In genomic region chr5:74034738-74035137, GRCh38 we compare ENCODE assay signal across 11 cellular contexts.
A peak's percentile ranks its signal among the peaks of the same experiment; 100 is the strongest.
DNase-seq lines count a peak whose midpoint lies in the region; ATAC-seq and TF ChIP-seq lines count a peak whose summit lies in the region.
"Had no signal": no experiment of that assay in that cellular context is flagged by ENCODE, and none has a peak within 500 bp of the region (broad histone marks: within the 10 kb centered on the region; RNA-seq: fewer than 3 reads in every experiment).

No MANE protein-coding gene starts in this region.

- peak; percentile 96 for DNase-seq in ELR (ENCODE audit: low read depth)
- peak; percentile 89 for DNase-seq in NCI-H748 (lab: John Stamatoyannopoulos, UW; ENCODE audit: unreplicated experiment)
- DNase-seq in caudate nucleus (lab: John Stamatoyannopoulos, UW), result peak in 28 of 61 donors; percentile 3 to 68 (median 25)
- DNase-seq in occipital lobe (lab: John Stamatoyannopoulos, UW), result peak; percentile 73
- no peak for DNase-seq in OCI-LY7 (ENCODE audit: low spot score)
- DNase-seq in GM10248 (ENCODE audit: extremely low spot score), result no peak
- DNase-seq in stimulated activated CD4-positive, alpha-beta T cell treated with anti-CD3 and anti-CD28 coated beads, Interleukin-4, amount 100 ng/mL, for 4 hours, result no peak
- DNase-seq: activated T-cell treated with anti-CD3 and anti-CD28 coated beads, Interleukin-2, amount 50 U/mL, for 1 hour; naive thymus-derived CD4-positive, alpha-beta T cell; stimulated activated CD4-positive, alpha-beta T cell treated with anti-CD3 and anti-CD28 coated beads, Interleukin-1b, Interleukin-23, amount 100 ng/mL, for 48 hours had no signal

- H3K4me1 ChIP-seq in OCI-LY7 (ENCODE audit: insufficient read depth, low read length, poor library complexity, severe bottlenecking), result no peaks in the 10 kb centered on the region

- no peak overlapping the region for H3K4me2 ChIP-seq in OCI-LY7 (ENCODE audit: low read length)

- H3K27ac ChIP-seq in caudate nucleus (ENCODE audit: low read depth, low read length) (peak overlapping the region; percentile 49), OCI-LY7 (ENCODE audit: low read depth, low read length, poor library complexity, severe bottlenecking) (no peak overlapping the region)

- no peak overlapping the region for H3K4me3 ChIP-seq in OCI-LY7 (ENCODE audit: low read depth, low read length, poor library complexity, severe bottlenecking)

- no peaks in the 10 kb centered on the region for H4K20me1 ChIP-seq in OCI-LY7 (ENCODE audit: insufficient read depth, low read length)

- no peak for TF ChIP-seq CTCF in OCI-LY7 (conservative IDR thresholded peaks at IDR 0.05; ENCODE audit: low read length)
- TF ChIP-seq CTCF in GM10248 (IDR thresholded peaks at IDR 0.05; ENCODE audit: control extremely low read depth, extremely low read depth, low read depth, missing control alignments), result no peak

- intact Hi-C loops in OCI-LY7 (cut with micrococcal nuclease; ENCODE audit: unreplicated experiment), result loop anchor here (2.0 kb wide), 1 partner anchor 614 kb away; no protein-coding TSS in a partner anchor

- no peaks in the 10 kb centered on the region for H3K79me2 ChIP-seq in OCI-LY7 (ENCODE audit: insufficient read depth, low read depth, low read length)

- CTCF ChIA-PET in OCI-LY7 (lab: Charles Lee; ENCODE audit: unreplicated experiment), result no interaction called here
- CTCF ChIA-PET in GM10248 (lab: Yijun Ruan, JAX), result interaction anchor here (0.7 kb wide), 1 partner anchor 18 kb away, joined by 4 read pairs; no protein-coding TSS in a partner anchor

- H3K36me3 ChIP-seq in OCI-LY7 (ENCODE audit: insufficient read depth, low read length), result no peaks in the 10 kb centered on the region

- no peaks in the 10 kb centered on the region for H3K9me2 ChIP-seq in OCI-LY7 (ENCODE audit: insufficient read depth, low read length)

- H2AFZ ChIP-seq in OCI-LY7 (ENCODE audit: low read length), result no peak overlapping the region

- POLR2A ChIA-PET in OCI-LY7 (lab: Charles Lee), result interaction anchor here (0.6 to 0.7 kb wide), 2 partner anchors 35 to 606 kb away, joined by 3 read pairs; partner anchors contain the start of gene ENC1
- POLR2A ChIA-PET in GM10248 (lab: Yijun Ruan, JAX), result no interaction called here

- H3K9me3 ChIP-seq in OCI-LY7 (ENCODE audit: low read length), result no peaks in the 10 kb centered on the region

- no TSS peak for BruUV-seq in OCI-LY7 (replicated peaks; lab: Mats Ljungman, UMichigan)

- ATAC-seq in GM21619 (IDR thresholded peaks at IDR 0.05; ENCODE audit: unreplicated experiment), result no peak

Comparison
In these comparisons a context has a peak if more than half of its experiments do, and no peak if none do; other contexts are left out.
1. DNase-seq: peak in ELR (single experiment), NCI-H748 (single experiment) and occipital lobe (single experiment); none in OCI-LY7 (single experiment), GM10248 (single experiment) and stimulated activated CD4-positive, alpha-beta T cell treated with anti-CD3 and anti-CD28 coated beads, Interleukin-4, amount 100 ng/mL, for 4 hours (0 of 2).